10 cellular contexts compared by ENCODE assay signal in genomic region chr17:81371910-81372760, GRCh38. TPM values are rescaled to one million over a fixed set of nuclear protein-coding genes. Genes with fewer than 3 reads are reported as not detected.
DNase-seq lines count a peak whose midpoint lies in the region; ATAC-seq and TF ChIP-seq lines count a peak whose summit lies in the region.
"Had no signal": no experiment of that assay in that cellular context is flagged by ENCODE, and none has a peak within 500 bp of the region (broad histone marks: within the 10 kb centered on the region; RNA-seq: fewer than 3 reads in every experiment).

No MANE protein-coding gene starts in this region.

- H3K9me3 Mint-ChIP-seq in activated naive CD8-positive, alpha-beta T cell treated with anti-CD3 and anti-CD28 coated beads, Interleukin-2, amount 50 U/mL, for 24 hours = no peaks in the 10 kb centered on the region
- no peaks in the 10 kb centered on the region for H3K9me3 Mint-ChIP-seq in activated naive CD8-positive, alpha-beta T cell treated with anti-CD3 and anti-CD28 coated beads for 36 hours
- no peaks in the 10 kb centered on the region for H3K9me3 Mint-ChIP-seq in MCF 10A (ENCODE audit: unreplicated experiment)
- no peaks in the 10 kb centered on the region for H3K9me3 Mint-ChIP-seq in T-helper 2 cell treated with Interferon-gamma antibody and Interleukin-4, amounts not matched to agents 5 μg/mL and 100 μg/mL, for 36 hours
- H3K9me3 Mint-ChIP-seq: CD4-positive, CD25-positive, alpha-beta regulatory T cell; natural killer cell treated with Interleukin-12 subunit alpha and Interleukin-12 subunit beta and Interleukin-15 and Interleukin-18, amount 100 ng/mL, for 72 hours had no signal

- H3K4me3 ChIP-seq in kidney epithelial cell (ENCODE audit: low read depth, low read length) = no peak overlapping the region
- no peak overlapping the region for H3K4me3 ChIP-seq in uterus

- H3K9me3 ChIP-seq in uterus = no peaks in the 10 kb centered on the region

- H3K4me1 ChIP-seq in uterus = no peaks in the 10 kb centered on the region

- CTCF ChIA-PET in MCF 10A (lab: Yijun Ruan, JAX) = interaction anchor here (0.6 to 1.1 kb wide), 3 partner anchors 10 to 113 kb away, joined by 3 to 6 read pairs (median 4); no protein-coding TSS in a partner anchor

- H3K36me3 Mint-ChIP-seq in activated naive CD8-positive, alpha-beta T cell treated with anti-CD3 and anti-CD28 coated beads, Interleukin-2, amount 50 U/mL, for 24 hours (ENCODE audit: low read depth) = no peaks in the 10 kb centered on the region
- H3K36me3 Mint-ChIP-seq in activated naive CD8-positive, alpha-beta T cell treated with anti-CD3 and anti-CD28 coated beads for 36 hours = no peaks in the 10 kb centered on the region
- no peaks in the 10 kb centered on the region for H3K36me3 Mint-ChIP-seq in MCF 10A (ENCODE audit: insufficient read depth, unreplicated experiment)
- no peaks in the 10 kb centered on the region for H3K36me3 Mint-ChIP-seq in T-helper 2 cell treated with Interferon-gamma antibody and Interleukin-4, amounts not matched to agents 5 μg/mL and 100 μg/mL, for 36 hours (ENCODE audit: low read depth)
- H3K36me3 Mint-ChIP-seq: CD4-positive, CD25-positive, alpha-beta regulatory T cell; natural killer cell treated with Interleukin-12 subunit alpha and Interleukin-12 subunit beta and Interleukin-15 and Interleukin-18, amount 100 ng/mL, for 72 hours had no signal

- peaks cover 2% of the 10 kb centered on the region for H3K27me3 Mint-ChIP-seq in activated naive CD8-positive, alpha-beta T cell treated with anti-CD3 and anti-CD28 coated beads, Interleukin-2, amount 50 U/mL, for 24 hours
- peaks cover 3% of the 10 kb centered on the region for H3K27me3 Mint-ChIP-seq in activated naive CD8-positive, alpha-beta T cell treated with anti-CD3 and anti-CD28 coated beads for 36 hours
- no peaks in the 10 kb centered on the region for H3K27me3 Mint-ChIP-seq in MCF 10A (ENCODE audit: insufficient read depth, unreplicated experiment)
- H3K27me3 Mint-ChIP-seq in T-helper 2 cell treated with Interferon-gamma antibody and Interleukin-4, amounts not matched to agents 5 μg/mL and 100 μg/mL, for 36 hours (ENCODE audit: low read depth) = no peaks in the 10 kb centered on the region

- POLR2A ChIA-PET in MCF 10A (lab: Yijun Ruan, JAX) = no interaction called here

- TF ChIP-seq POLR2A in uterus (IDR thresholded peaks at IDR 0.05) = no peak

- intact Hi-C loops in MCF 10A (cut with micrococcal nuclease) (no loop called here), uterus (cut with DNase I; ENCODE audit: low total_unique reads) (no loop called here)

- H3K36me3 ChIP-seq in kidney epithelial cell (ENCODE audit: control insufficient read depth, insufficient read depth, low read length) = no peaks in the 10 kb centered on the region
- no peaks in the 10 kb centered on the region for H3K36me3 ChIP-seq in uterus

- no peak overlapping the region for H3K27ac Mint-ChIP-seq in activated naive CD8-positive, alpha-beta T cell treated with anti-CD3 and anti-CD28 coated beads, Interleukin-2, amount 50 U/mL, for 24 hours
- no peak overlapping the region for H3K27ac Mint-ChIP-seq in activated naive CD8-positive, alpha-beta T cell treated with anti-CD3 and anti-CD28 coated beads for 36 hours
- H3K27ac Mint-ChIP-seq in MCF 10A (ENCODE audit: low read depth, unreplicated experiment) = no peak overlapping the region
- no peak overlapping the region for H3K27ac Mint-ChIP-seq in T-helper 2 cell treated with Interferon-gamma antibody and Interleukin-4, amounts not matched to agents 5 μg/mL and 100 μg/mL, for 36 hours
- H3K27ac Mint-ChIP-seq: CD4-positive, CD25-positive, alpha-beta regulatory T cell; natural killer cell treated with Interleukin-12 subunit alpha and Interleukin-12 subunit beta and Interleukin-15 and Interleukin-18, amount 100 ng/mL, for 72 hours had no signal

- H3K4me3 Mint-ChIP-seq in activated naive CD8-positive, alpha-beta T cell treated with anti-CD3 and anti-CD28 coated beads, Interleukin-2, amount 50 U/mL, for 24 hours = no peak overlapping the region
- no peak overlapping the region for H3K4me3 Mint-ChIP-seq in activated naive CD8-positive, alpha-beta T cell treated with anti-CD3 and anti-CD28 coated beads for 36 hours
- H3K4me3 Mint-ChIP-seq in MCF 10A (ENCODE audit: unreplicated experiment) = no peak overlapping the region
- H3K4me3 Mint-ChIP-seq in T-helper 2 cell treated with Interferon-gamma antibody and Interleukin-4, amounts not matched to agents 5 μg/mL and 100 μg/mL, for 36 hours = no peak overlapping the region
- H3K4me3 Mint-ChIP-seq: CD4-positive, CD25-positive, alpha-beta regulatory T cell; natural killer cell treated with Interleukin-12 subunit alpha and Interleukin-12 subunit beta and Interleukin-15 and Interleukin-18, amount 100 ng/mL, for 72 hours had no signal

- H3K4me1 Mint-ChIP-seq in activated naive CD8-positive, alpha-beta T cell treated with anti-CD3 and anti-CD28 coated beads, Interleukin-2, amount 50 U/mL, for 24 hours = no peaks in the 10 kb centered on the region
- H3K4me1 Mint-ChIP-seq in activated naive CD8-positive, alpha-beta T cell treated with anti-CD3 and anti-CD28 coated beads for 36 hours = no peaks in the 10 kb centered on the region
- H3K4me1 Mint-ChIP-seq in MCF 10A (ENCODE audit: insufficient read depth, unreplicated experiment) = peaks cover 5% of the 10 kb centered on the region
- no peaks in the 10 kb centered on the region for H3K4me1 Mint-ChIP-seq in T-helper 2 cell treated with Interferon-gamma antibody and Interleukin-4, amounts not matched to agents 5 μg/mL and 100 μg/mL, for 36 hours (ENCODE audit: low read depth)
- H3K4me1 Mint-ChIP-seq: CD4-positive, CD25-positive, alpha-beta regulatory T cell had no signal

- TF ChIP-seq CTCF in MCF 10A (IDR thresholded peaks at IDR 0.05; ENCODE audit: unreplicated experiment) (peak; percentile 44), kidney epithelial cell (IDR thresholded peaks at IDR 0.05; ENCODE audit: insufficient read depth, low read length, poor library complexity, severe bottlenecking) (peak; percentile 51), uterus (IDR thresholded peaks at IDR 0.05) (peak in 3 of 4 experiments; percentile 13 to 39 (median 16))

- no peak for DNase-seq in activated naive CD8-positive, alpha-beta T cell treated with anti-CD3 and anti-CD28 coated beads, Interleukin-2, amount 50 U/mL, for 24 hours
- no peak for DNase-seq in activated naive CD8-positive, alpha-beta T cell treated with anti-CD3 and anti-CD28 coated beads for 36 hours
- DNase-seq in MCF 10A (ENCODE audit: unreplicated experiment) (peak; percentile 50), kidney epithelial cell (ENCODE audit: low read depth) (no peak), uterus (no peak), NCI-H69 (lab: John Stamatoyannopoulos, UW) (no peak), T-helper 9 cell (no peak)
- DNase-seq in T-helper 2 cell treated with Interferon-gamma antibody and Interleukin-4, amounts not matched to agents 5 μg/mL and 100 μg/mL, for 36 hours (ENCODE audit: low spot score) = no peak
- DNase-seq: CD4-positive, CD25-positive, alpha-beta regulatory T cell had no signal

- peak; percentile 11 for ATAC-seq in activated naive CD8-positive, alpha-beta T cell treated with anti-CD3 and anti-CD28 coated beads, Interleukin-2, amount 50 U/mL, for 24 hours

- no TSS peak for BruUV-seq in MCF 10A (replicated peaks; lab: Mats Ljungman, UMichigan)

- H3K27me3 ChIP-seq in kidney epithelial cell (ENCODE audit: control insufficient read depth, insufficient read depth, low read length) (peaks cover 31% of the 10 kb centered on the region), uterus (no peaks in the 10 kb centered on the region)

- peak overlapping the region in 1 of 2 donors; percentile 29 for H3K27ac ChIP-seq in uterus

RNA-seq across cellular contexts. Expression of gene BAHCC1, which starts 23.1 kb away (rescaled TPM):
- total RNA-seq in activated naive CD8-positive, alpha-beta T cell treated with anti-CD3 and anti-CD28 coated beads for 36 hours = under 1 TPM; 0.08 to 0.25 TPM
- 7.4 and 9.2 TPM in 2 replicates for total RNA-seq in MCF 10A (2022)
- total RNA-seq in kidney epithelial cell = 6.6 and 15.1 TPM in 2 replicates
- 10 to 100 TPM in 2 of 4 donors, 1 to 10 TPM in 2; 1.5 to 34.1 (median 8.5) TPM for total RNA-seq in uterus
